In the genomic region with DNA sequence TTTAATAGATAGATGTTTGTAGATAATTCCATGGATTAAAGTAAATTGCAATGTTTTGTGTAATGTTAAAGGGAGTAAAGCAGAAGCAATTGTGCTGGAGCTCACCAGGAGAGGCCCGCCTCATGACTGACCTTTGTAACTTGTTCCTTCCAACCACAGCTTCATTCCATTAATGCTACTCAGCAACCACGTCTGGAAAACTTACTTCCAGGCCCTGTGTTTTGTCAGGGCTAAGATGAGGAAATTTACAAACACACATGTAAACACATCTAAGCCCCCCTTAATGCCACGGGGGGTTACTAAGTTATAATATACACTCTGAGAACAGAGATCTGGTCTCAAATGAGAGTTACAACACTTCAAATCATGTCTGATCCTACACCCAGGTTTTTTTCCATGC, we compare ENCODE assay signal across 11 cellular contexts. TPM values are rescaled to one million over a fixed set of nuclear protein-coding genes. Genes with fewer than 3 reads are reported as not detected.
DNase-seq lines count a peak whose midpoint lies in the region; ATAC-seq, FAIRE-seq and TF ChIP-seq lines count a peak whose summit lies in the region.
"Had no signal": no experiment of that assay in that cellular context is flagged by ENCODE, and none has a peak within 500 bp of the region (broad histone marks: within the 10 kb centered on the region; RNA-seq: fewer than 3 reads in every experiment).

No MANE protein-coding gene starts in this region.

- in situ Hi-C loops in astrocyte of the cerebellum (cut with HindIII; ENCODE audit: low sequenced_read_pairs), result no loop called here
- in situ Hi-C loops in transverse colon (cut with MboI; ENCODE audit: low pct_ligation_motif_present in 1 of 4, low pct_unique_long_range_greater_than_20kb in 1 of 4, low sequenced_read_pairs in 3 of 4), result no loop called here

- no peak for ATAC-seq in GM19324 (IDR thresholded peaks at IDR 0.05; ENCODE audit: low FRiP score, unreplicated experiment)

- no peak for TF ChIP-seq EP300 in transverse colon (IDR thresholded peaks at IDR 0.05; ENCODE audit: low read depth)

- H3K79me2 ChIP-seq in keratinocyte (ENCODE audit: control insufficient read depth, insufficient read depth, low read length), result no peaks in the 10 kb centered on the region

- no peak overlapping the region for H3K9ac ChIP-seq in keratinocyte (ENCODE audit: control insufficient read depth, extremely low read depth, insufficient read depth, low read length)

- no peak for TF ChIP-seq CTCF in HL-60 (IDR thresholded peaks at IDR 0.05; ENCODE audit: insufficient read depth, low read length)
- TF ChIP-seq CTCF in astrocyte of the cerebellum (IDR thresholded peaks at IDR 0.05; ENCODE audit: low read depth, low read length, missing control alignments), result no peak
- no peak for TF ChIP-seq CTCF in keratinocyte (optimal IDR thresholded peaks at IDR 0.05 in 1 of 3, IDR thresholded peaks at IDR 0.05 in 1 of 3, conservative IDR thresholded peaks at IDR 0.05 in 1 of 3; ENCODE audit: extremely low read depth in 1 of 3, insufficient read depth in 2 of 3, low read length in 3 of 3)
- no peak for TF ChIP-seq CTCF in transverse colon (IDR thresholded peaks at IDR 0.05)

- H3K4me3 Mint-ChIP-seq in activated T-cell treated with anti-CD3 and anti-CD28 coated beads, Interleukin-2, amount 50 U/mL, for 24 hours, result no peak overlapping the region
- H3K4me3 Mint-ChIP-seq: activated CD4-positive, alpha-beta memory T cell treated with anti-CD3 and anti-CD28 coated beads for 36 hours had no signal

- H3K4me1 ChIP-seq in keratinocyte (ENCODE audit: control insufficient read depth, extremely low read depth, insufficient read depth, low read length) (peaks cover 6% of the 10 kb centered on the region), transverse colon (peaks cover 0 to 4% (median 0%) of the 10 kb centered on the region in 4 donors)

- FAIRE-seq in keratinocyte (lab: Jason Lieb, UNC), result peak; percentile 71
- FAIRE-seq: GM18507 had no signal

- H3K36me3 ChIP-seq in keratinocyte (ENCODE audit: control insufficient read depth in 2 of 2, extremely low read depth in 1 of 2, insufficient read depth in 2 of 2, low read length in 2 of 2), result no peaks in the 10 kb centered on the region
- H3K36me3 ChIP-seq in transverse colon, result no peaks in the 10 kb centered on the region

- dilution Hi-C loops in keratinocyte (cut with MboI; ENCODE audit: extremely low pct_ligation_motif_present, low sequenced_read_pairs), result no loop called here

- H3K4me2 ChIP-seq in keratinocyte (ENCODE audit: control insufficient read depth, extremely low read depth, insufficient read depth, low read depth, low read length), result no peak overlapping the region

- intact Hi-C loops in transverse colon (cut with DNase I; ENCODE audit: low total_unique reads), result no loop called here

- H3K9me3 Mint-ChIP-seq in activated T-cell treated with anti-CD3 and anti-CD28 coated beads, Interleukin-2, amount 50 U/mL, for 24 hours, result no peaks in the 10 kb centered on the region
- H3K9me3 Mint-ChIP-seq: activated CD4-positive, alpha-beta memory T cell treated with anti-CD3 and anti-CD28 coated beads for 36 hours had no signal

- H3K27ac Mint-ChIP-seq in activated T-cell treated with anti-CD3 and anti-CD28 coated beads, Interleukin-2, amount 50 U/mL, for 24 hours, result no peak overlapping the region
- H3K27ac Mint-ChIP-seq: activated CD4-positive, alpha-beta memory T cell treated with anti-CD3 and anti-CD28 coated beads for 36 hours had no signal

- peaks cover 8% of the 10 kb centered on the region for H3K27me3 Mint-ChIP-seq in activated T-cell treated with anti-CD3 and anti-CD28 coated beads, Interleukin-2, amount 50 U/mL, for 24 hours
- H3K27me3 Mint-ChIP-seq: activated CD4-positive, alpha-beta memory T cell treated with anti-CD3 and anti-CD28 coated beads for 36 hours had no signal

- H2AFZ ChIP-seq in keratinocyte (ENCODE audit: control insufficient read depth, low read length), result no peak overlapping the region

- H3K4me3 ChIP-seq in HL-60 (replicated peaks; ENCODE audit: insufficient read depth, low read length) (no peak overlapping the region), astrocyte of the cerebellum (ENCODE audit: low read depth, low read length) (no peak overlapping the region), keratinocyte (ENCODE audit: control insufficient read depth in 2 of 3, extremely low read depth in 1 of 3, insufficient read depth in 2 of 3, low read depth in 1 of 3, low read length in 3 of 3) (no peak overlapping the region), transverse colon (no peak overlapping the region)

- H4K20me1 ChIP-seq in keratinocyte (ENCODE audit: control insufficient read depth, extremely low read depth, insufficient read depth, low read length), result no peaks in the 10 kb centered on the region

- H3K27me3 ChIP-seq in HL-60 (ENCODE audit: insufficient read depth, poor library complexity, severe bottlenecking) (no peaks in the 10 kb centered on the region), keratinocyte (ENCODE audit: control insufficient read depth, extremely low read depth, insufficient read depth, low read length) (no peaks in the 10 kb centered on the region), transverse colon (no peaks in the 10 kb centered on the region)

- H3K36me3 Mint-ChIP-seq in activated T-cell treated with anti-CD3 and anti-CD28 coated beads, Interleukin-2, amount 50 U/mL, for 24 hours (ENCODE audit: low read depth), result no peaks in the 10 kb centered on the region
- H3K36me3 Mint-ChIP-seq: activated CD4-positive, alpha-beta memory T cell treated with anti-CD3 and anti-CD28 coated beads for 36 hours had no signal

- no peak for DNase-seq in HL-60 (ENCODE audit: low read depth in 1 of 2, low spot score in 1 of 2)
- peak; percentile 93 for DNase-seq in astrocyte of the cerebellum (ENCODE audit: low read depth)
- no peak for DNase-seq in keratinocyte (ENCODE audit: low read depth, low spot score)
- DNase-seq in transverse colon, result no peak
- no peak for DNase-seq in DMS 273 (lab: John Stamatoyannopoulos, UW; ENCODE audit: unreplicated experiment)
- no peak for DNase-seq in activated T-cell treated with anti-CD3 and anti-CD28 coated beads, Interleukin-2, amount 50 U/mL, for 24 hours
- DNase-seq: activated CD4-positive, alpha-beta memory T cell treated with anti-CD3 and anti-CD28 coated beads for 36 hours; central memory CD4-positive, alpha-beta T cell; stimulated activated CD4-positive, alpha-beta T cell treated with anti-CD3 and anti-CD28 coated beads, Interleukin-1b, Interleukin-23, amount 100 ng/mL, for 48 hours had no signal

- 18 to 21% methylated on average over 2 to 3 of the region's 3 CpGs for WGBS in transverse colon (ENCODE audit: low coverage in 1 of 2), 2 donors

- no peak for TF ChIP-seq POLR2A in transverse colon (IDR thresholded peaks at IDR 0.05)

- H3K4me1 Mint-ChIP-seq in activated T-cell treated with anti-CD3 and anti-CD28 coated beads, Interleukin-2, amount 50 U/mL, for 24 hours (ENCODE audit: low read depth), result no peaks in the 10 kb centered on the region

- no peaks in the 10 kb centered on the region for H3K9me1 ChIP-seq in keratinocyte (ENCODE audit: control insufficient read depth, extremely low read depth, insufficient read depth, low read length)

- H3K9me3 ChIP-seq in keratinocyte (ENCODE audit: control insufficient read depth, low read depth, low read length) (no peaks in the 10 kb centered on the region), transverse colon (no peaks in the 10 kb centered on the region)

- peak overlapping the region; percentile 38 for H3K27ac ChIP-seq in HL-60 (replicated peaks)
- no peak overlapping the region for H3K27ac ChIP-seq in keratinocyte (ENCODE audit: control insufficient read depth, insufficient read depth, low read length)
- peak overlapping the region; percentile 16 to 55 (median 33) for H3K27ac ChIP-seq in transverse colon

RNA-seq across cellular contexts. Expression of a gene that starts 12.4 kb away (rescaled TPM):
- polyA plus RNA-seq in keratinocyte, result 0.05 to 0.40 TPM (median 0.37 TPM) in 3 replicates
- polyA plus RNA-seq in keratinocyte (2011; ENCODE audit: low read depth), result not detected
- polyA plus RNA-seq in keratinocyte (2011; cell fraction: cytosol; rRNA removed), result 0.06 and 0.09 TPM in 2 replicates
- 0.39 and 0.74 TPM in 2 replicates for polyA plus RNA-seq in keratinocyte (2011; cell fraction: nucleus; rRNA removed)
- polyA plus RNA-seq in keratinocyte (2012; ENCODE audit: low replicate concordance), result not detected in 2 replicates
- 1.5 TPM in 1 of 3 replicates, not detected in the others for polyA minus RNA-seq in keratinocyte
- not detected for polyA minus RNA-seq in keratinocyte (2011; cell fraction: cytosol; rRNA and poly(A)+ RNA removed)
- polyA minus RNA-seq in keratinocyte (2011; cell fraction: nucleus; rRNA and poly(A)+ RNA removed), result 0.84 and 1.3 TPM in 2 replicates
- 10 to 100 TPM; 13.8 to 43.3 (median 31.5) TPM for total RNA-seq in transverse colon
- total RNA-seq: activated CD4-positive, alpha-beta memory T cell treated with anti-CD3 and anti-CD28 coated beads for 36 hours had no signal

RNA-seq across cellular contexts. Expression of a gene that starts 41.1 kb away (rescaled TPM):
- polyA plus RNA-seq in keratinocyte, result not detected in 3 replicates
- not detected for polyA plus RNA-seq in keratinocyte (2011; ENCODE audit: low read depth)
- polyA plus RNA-seq in keratinocyte (2011; cell fraction: cytosol; rRNA removed), result not detected in 2 replicates
- polyA plus RNA-seq in keratinocyte (2011; cell fraction: nucleus; rRNA removed), result not detected in 2 replicates
- polyA plus RNA-seq in keratinocyte (2012; ENCODE audit: low replicate concordance), result not detected in 2 replicates
- not detected in 3 replicates for polyA minus RNA-seq in keratinocyte
- polyA minus RNA-seq in keratinocyte (2011; cell fraction: cytosol; rRNA and poly(A)+ RNA removed), result not detected
- not detected in 2 replicates for polyA minus RNA-seq in keratinocyte (2011; cell fraction: nucleus; rRNA and poly(A)+ RNA removed)
- total RNA-seq in transverse colon, result not detected
- total RNA-seq: activated CD4-positive, alpha-beta memory T cell treated with anti-CD3 and anti-CD28 coated beads for 36 hours had no signal
